Comparison of ENCODE assay signal across 10 cellular contexts in genomic region chr1:18480315-18481189, GRCh38. TPM values are rescaled to one million over a fixed set of nuclear protein-coding genes. Genes with fewer than 3 reads are reported as not detected.
A peak's percentile ranks its signal among the peaks of the same experiment; 100 is the strongest.
DNase-seq lines count a peak whose midpoint lies in the region; ATAC-seq and TF ChIP-seq lines count a peak whose summit lies in the region.
"Had no signal": no experiment of that assay in that cellular context is flagged by ENCODE, and none has a peak within 500 bp of the region (broad histone marks: within the 10 kb centered on the region; RNA-seq: fewer than 3 reads in every experiment).

TSS of gene KLHDC7A (plus strand) at chr1:18480930. CDS start at chr1:18480982, 52 bp downstream.

- intact Hi-C loops in body of pancreas (cut with DNase I) (no loop called here), upper lobe of right lung (cut with DNase I) (no loop called here), esophagus muscularis mucosa (cut with DNase I) (no loop called here)

- DNase-seq in SIG-M5 treated with dmso at 0.1 percent for 504 hours (lab: John Stamatoyannopoulos, UW; ENCODE audit: unreplicated experiment) (peak; percentile 20), SIG-M5 (lab: John Stamatoyannopoulos, UW) (no peak), body of pancreas (peak; percentile 65 to 88 (median 84)), left lobe of liver (ENCODE audit: low spot score) (peak; percentile 94), upper lobe of right lung (peak; percentile 90), NOMO-1 treated with dmso at 0.1 percent for 144 hours (lab: John Stamatoyannopoulos, UW; ENCODE audit: unreplicated experiment) (no peak), esophagus muscularis mucosa (ENCODE audit: extremely low spot score) (no peak)
- DNase-seq in stimulated activated CD4-positive, alpha-beta T cell treated with anti-CD3 and anti-CD28 coated beads, Interleukin-2, amount 100 ng/mL, for 24 hours = no peak
- DNase-seq: activated B cell treated with CpG ODN at 0.5 μM for 24 hours had no signal

- TF ChIP-seq EP300 in esophagus muscularis mucosa (IDR thresholded peaks at IDR 0.05) = no peak

- TF ChIP-seq CTCF in body of pancreas (IDR thresholded peaks at IDR 0.05) (peak in 2 of 7 experiments; percentile 6 to 8), upper lobe of right lung (IDR thresholded peaks at IDR 0.05) (no peak), esophagus muscularis mucosa (IDR thresholded peaks at IDR 0.05) (no peak)

- 26 to 37% methylated on average over 5 to 13 of the region's 13 CpGs for WGBS in body of pancreas, 2 donors
- 46% methylated on average over 10 of the region's 13 CpGs for WGBS in esophagus muscularis mucosa

- H3K36me3 ChIP-seq in body of pancreas (replicated peaks in 1 of 2; ENCODE audit: insufficient read depth in 1 of 2, low read depth in 2 of 2) = no peaks in the 10 kb centered on the region
- no peaks in the 10 kb centered on the region for H3K36me3 ChIP-seq in upper lobe of right lung
- no peaks in the 10 kb centered on the region for H3K36me3 ChIP-seq in esophagus muscularis mucosa

- peak; percentile 91 for ATAC-seq in body of pancreas
- peak; percentile 89 for ATAC-seq in left lobe of liver
- peak; percentile 86 for ATAC-seq in upper lobe of right lung

- H3K27me3 ChIP-seq in body of pancreas (no peaks in the 10 kb centered on the region), upper lobe of right lung (peaks cover 7% of the 10 kb centered on the region), esophagus muscularis mucosa (peaks cover 0 to 85% (median 0%) of the 10 kb centered on the region in 4 donors)

- H3K27ac ChIP-seq in body of pancreas (peak within 1 kb of the TSS; percentile 60 to 88 (median 83)), upper lobe of right lung (peak within 1 kb of the TSS; percentile 73), esophagus muscularis mucosa (replicated peaks in 1 of 4) (no peak within 1 kb of the TSS)

- no peak within 1 kb of the TSS for H3K4me3 ChIP-seq in body of pancreas
- peak within 1 kb of the TSS; percentile 10 for H3K4me3 ChIP-seq in upper lobe of right lung
- H3K4me3 ChIP-seq in esophagus muscularis mucosa = no peak within 1 kb of the TSS

- H3K9me3 ChIP-seq in body of pancreas (no peaks in the 10 kb centered on the region), upper lobe of right lung (no peaks in the 10 kb centered on the region), esophagus muscularis mucosa (no peaks in the 10 kb centered on the region)

- H3K4me1 ChIP-seq in body of pancreas = peaks cover 44% of the 10 kb centered on the region
- peaks cover 11% of the 10 kb centered on the region for H3K4me1 ChIP-seq in upper lobe of right lung
- peaks cover 0 to 3% (median 0%) of the 10 kb centered on the region in 4 donors for H3K4me1 ChIP-seq in esophagus muscularis mucosa

- peak; percentile 49 to 83 (median 70) for TF ChIP-seq POLR2A in body of pancreas (IDR thresholded peaks at IDR 0.05)
- no peak for TF ChIP-seq POLR2A in esophagus muscularis mucosa (IDR thresholded peaks at IDR 0.05; ENCODE audit: low read depth)

RNA-seq across cellular contexts. Expression of gene KLHDC7A, which starts in this region (rescaled TPM):
- 1 to 10 TPM; 3.6 to 5.6 TPM for total RNA-seq in body of pancreas
- total RNA-seq in left lobe of liver = 8.7 TPM
- 1.3 TPM for total RNA-seq in upper lobe of right lung
- not detected for total RNA-seq in esophagus muscularis mucosa
- total RNA-seq: activated B cell treated with CpG ODN at 0.5 μM for 24 hours, osteocyte had no signal

Comparison
In these comparisons a context has a peak if more than half of its experiments do, and no peak if none do; other contexts are left out.
1. DNase-seq: peak in SIG-M5 treated with dmso at 0.1 percent for 504 hours (single experiment), body of pancreas (4 of 4), left lobe of liver (single experiment) and upper lobe of right lung (single experiment); none in SIG-M5 (single experiment), NOMO-1 treated with dmso at 0.1 percent for 144 hours (single experiment), esophagus muscularis mucosa (single experiment) and stimulated activated CD4-positive, alpha-beta T cell treated with anti-CD3 and anti-CD28 coated beads, Interleukin-2, amount 100 ng/mL, for 24 hours (0 of 2).
2. H3K27ac ChIP-seq: peak in body of pancreas (4 of 4) and upper lobe of right lung (single experiment); none in esophagus muscularis mucosa (0 of 4).
3. Peak in every context shown above with its lines, with median percentiles within 50 percentile points of each other: ATAC-seq.